ENCODE assay signal across 10 cellular contexts in the genomic region with DNA sequence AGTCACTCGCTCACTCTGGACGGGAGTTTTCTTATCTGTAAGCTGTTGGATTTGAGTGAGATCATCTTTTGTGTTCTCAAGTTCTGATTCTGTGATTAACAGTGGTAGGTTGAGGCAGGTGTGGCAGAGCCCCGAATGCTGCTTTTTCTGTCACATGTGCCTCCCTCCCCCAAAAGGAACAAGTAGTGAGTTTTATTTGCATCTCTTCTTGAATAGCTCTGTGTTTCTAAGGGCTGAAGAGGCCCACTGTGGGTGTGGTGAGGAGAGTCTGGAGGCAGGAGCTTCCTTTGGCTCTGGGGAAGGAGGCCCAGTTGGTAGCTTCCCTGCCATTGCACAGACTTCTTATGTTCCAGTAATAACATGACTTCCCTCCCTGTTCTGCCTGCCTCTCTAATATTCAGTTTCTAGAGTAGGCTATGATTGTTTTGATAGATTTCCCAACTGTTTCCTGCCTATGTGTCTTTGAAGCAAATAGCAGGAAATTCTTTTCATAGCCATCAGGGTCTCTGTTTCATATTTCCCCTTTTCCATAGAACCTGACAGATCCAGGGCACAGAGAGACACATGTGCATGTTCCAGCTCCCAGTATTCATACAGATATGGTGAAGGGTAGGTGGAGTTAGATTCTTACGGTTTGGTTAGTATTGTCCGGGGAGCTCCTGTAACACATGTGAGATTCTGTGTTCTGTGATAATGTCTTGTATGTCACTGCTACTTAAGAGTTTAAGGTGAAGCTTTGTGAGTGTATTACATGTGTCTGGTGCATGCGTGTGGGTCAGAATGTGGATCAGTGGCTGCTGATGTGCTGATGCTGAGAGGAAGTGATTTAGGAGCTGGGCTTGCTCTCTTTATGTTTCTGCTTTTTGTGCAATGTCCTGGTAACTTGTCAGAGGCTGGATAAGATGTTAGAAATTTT. TPM values are rescaled to one million over a fixed set of nuclear protein-coding genes. Genes with fewer than 3 reads are reported as not detected.
DNase-seq lines count a peak whose midpoint lies in the region; ATAC-seq and TF ChIP-seq lines count a peak whose summit lies in the region.
"Had no signal": no experiment of that assay in that cellular context is flagged by ENCODE, and none has a peak within 500 bp of the region (broad histone marks: within the 10 kb centered on the region; RNA-seq: fewer than 3 reads in every experiment).

No MANE protein-coding gene starts in this region.

- WGBS in upper lobe of left lung, 2 donors = 59 to 64% methylated on average over 6 of the region's 6 CpGs

- H3K4me3 Mint-ChIP-seq in natural killer cell treated with Interleukin-12 subunit alpha and Interleukin-12 subunit beta and Interleukin-15 and Interleukin-18, amount 100 ng/mL, for 72 hours = peak overlapping the region; percentile 28
- H3K4me3 Mint-ChIP-seq in natural killer cell (no peak overlapping the region), T-helper 17 cell (no peak overlapping the region)
- H3K4me3 Mint-ChIP-seq: CD8-positive, alpha-beta memory T cell had no signal

- intact Hi-C loops in natural killer cell (cut with micrococcal nuclease) = no loop called here

- TF ChIP-seq EP300 in upper lobe of left lung (IDR thresholded peaks at IDR 0.05) = no peak

- TF ChIP-seq CTCF in natural killer cell (IDR thresholded peaks at IDR 0.05) (no peak), upper lobe of left lung (IDR thresholded peaks at IDR 0.05) (no peak)

- no peaks in the 10 kb centered on the region for H3K9me3 Mint-ChIP-seq in natural killer cell treated with Interleukin-12 subunit alpha and Interleukin-12 subunit beta and Interleukin-15 and Interleukin-18, amount 100 ng/mL, for 72 hours
- no peaks in the 10 kb centered on the region for H3K9me3 Mint-ChIP-seq in natural killer cell
- H3K9me3 Mint-ChIP-seq: CD8-positive, alpha-beta memory T cell had no signal

- H3K27me3 Mint-ChIP-seq in natural killer cell treated with Interleukin-12 subunit alpha and Interleukin-12 subunit beta and Interleukin-15 and Interleukin-18, amount 100 ng/mL, for 72 hours = no peaks in the 10 kb centered on the region
- H3K27me3 Mint-ChIP-seq in natural killer cell (ENCODE audit: low read depth in 2 of 2) (peaks cover 0 to 4% of the 10 kb centered on the region in 2 donors), T-helper 17 cell (peaks cover 8% of the 10 kb centered on the region)

- H3K27ac ChIP-seq in upper lobe of left lung = peak overlapping the region in 3 of 4 donors; percentile 51 to 56 (median 54)

- peak overlapping the region; percentile 12 to 21 for H3K27ac Mint-ChIP-seq in natural killer cell treated with Interleukin-12 subunit alpha and Interleukin-12 subunit beta and Interleukin-15 and Interleukin-18, amount 100 ng/mL, for 72 hours
- H3K27ac Mint-ChIP-seq in natural killer cell (peak overlapping the region in 1 of 2 donors; percentile 32), T-helper 17 cell (peak overlapping the region; percentile 39)
- H3K27ac Mint-ChIP-seq: CD8-positive, alpha-beta memory T cell had no signal

- peaks cover 0 to 15% (median 10%) of the 10 kb centered on the region in 4 donors for H3K4me1 ChIP-seq in upper lobe of left lung

- H3K9me3 ChIP-seq in T-helper 17 cell (ENCODE audit: control insufficient read depth, low read length, poor library complexity, severe bottlenecking) (no peaks in the 10 kb centered on the region), upper lobe of left lung (no peaks in the 10 kb centered on the region)

- DNase-seq in natural killer cell treated with Interleukin-12 subunit alpha and Interleukin-12 subunit beta and Interleukin-15 and Interleukin-18, amount 100 ng/mL, for 72 hours (ENCODE audit: low spot score) = peak; percentile 35
- DNase-seq in natural killer cell (no peak), T-helper 17 cell (no peak), hepatic stellate cell (ENCODE audit: low spot score) (peak; percentile 14), upper lobe of left lung (no peak), cerebellar nuclear complex (lab: John Stamatoyannopoulos, UW) (no peak), SHP77 (lab: John Stamatoyannopoulos, UW) (no peak)
- DNase-seq: CD8-positive, alpha-beta memory T cell had no signal

- peaks cover 16 to 22% of the 10 kb centered on the region in 2 donors for H3K4me1 Mint-ChIP-seq in natural killer cell treated with Interleukin-12 subunit alpha and Interleukin-12 subunit beta and Interleukin-15 and Interleukin-18, amount 100 ng/mL, for 72 hours (ENCODE audit: low read depth in 2 of 2)
- peaks cover 0 to 10% of the 10 kb centered on the region in 2 donors for H3K4me1 Mint-ChIP-seq in natural killer cell
- peaks cover 16% of the 10 kb centered on the region for H3K4me1 Mint-ChIP-seq in T-helper 17 cell

- H3K36me3 ChIP-seq in upper lobe of left lung = no peaks in the 10 kb centered on the region

- no peak overlapping the region for H3K4me3 ChIP-seq in upper lobe of left lung

- no peak for TF ChIP-seq POLR2A in upper lobe of left lung (IDR thresholded peaks at IDR 0.05)

- no peak for ATAC-seq in natural killer cell treated with Interleukin-12 subunit alpha and Interleukin-12 subunit beta and Interleukin-15 and Interleukin-18, amount 100 ng/mL, for 72 hours
- ATAC-seq in natural killer cell (no peak), T-helper 17 cell (no peak), upper lobe of left lung (ENCODE audit: low FRiP score in 2 of 2) (no peak), HG03378 (IDR thresholded peaks at IDR 0.05; ENCODE audit: unreplicated experiment) (no peak)

- H3K36me3 Mint-ChIP-seq in natural killer cell treated with Interleukin-12 subunit alpha and Interleukin-12 subunit beta and Interleukin-15 and Interleukin-18, amount 100 ng/mL, for 72 hours = no peaks in the 10 kb centered on the region
- H3K36me3 Mint-ChIP-seq in natural killer cell = no peaks in the 10 kb centered on the region
- peaks cover 2% of the 10 kb centered on the region for H3K36me3 Mint-ChIP-seq in T-helper 17 cell (ENCODE audit: low read depth)
- H3K36me3 Mint-ChIP-seq: CD8-positive, alpha-beta memory T cell had no signal

- no peaks in the 10 kb centered on the region for H3K27me3 ChIP-seq in upper lobe of left lung

RNA-seq across cellular contexts. Expression of a gene that starts 24.0 kb away (rescaled TPM):
- total RNA-seq in natural killer cell treated with Interleukin-12 subunit alpha and Interleukin-12 subunit beta and Interleukin-15 and Interleukin-18, amount 100 ng/mL, for 72 hours = not detected
- total RNA-seq in natural killer cell (not detected), T-helper 17 cell (not detected), upper lobe of left lung (100 to 1,000 TPM in 3 of 6 donors, 10 to 100 TPM in 3; 31.4 to 155 (median 92.3) TPM)
- total RNA-seq: CD8-positive, alpha-beta memory T cell; cerebellum had no signal

RNA-seq across cellular contexts. Expression of a gene that starts 39.6 kb away (rescaled TPM):
- total RNA-seq in natural killer cell treated with Interleukin-12 subunit alpha and Interleukin-12 subunit beta and Interleukin-15 and Interleukin-18, amount 100 ng/mL, for 72 hours = 10 to 100 TPM; 25.1 to 31.5 TPM
- total RNA-seq in natural killer cell = 10 to 100 TPM in 2 of 3 donors, 1 to 10 TPM in 1; 5.3 to 13.3 (median 11.7) TPM
- total RNA-seq in T-helper 17 cell = 10 to 100 TPM; 14.5 to 16.9 TPM
- total RNA-seq in upper lobe of left lung = 1 to 10 TPM; 1.3 to 6.2 (median 4.2) TPM

Comparison
In these comparisons a context has a peak if more than half of its experiments do, and no peak if none do; other contexts are left out.
1. DNase-seq: peak in natural killer cell treated with Interleukin-12 subunit alpha and Interleukin-12 subunit beta and Interleukin-15 and Interleukin-18, amount 100 ng/mL, for 72 hours (single experiment) and hepatic stellate cell (single experiment); none in natural killer cell (single experiment), T-helper 17 cell (0 of 3), upper lobe of left lung (0 of 2), cerebellar nuclear complex (0 of 2) and SHP77 (0 of 2).
2. RNA of a gene that starts 24.0 kb away (total RNA-seq): 31.4 to 155 TPM in upper lobe of left lung; not detected in natural killer cell treated with Interleukin-12 subunit alpha and Interleukin-12 subunit beta and Interleukin-15 and Interleukin-18, amount 100 ng/mL, for 72 hours, not detected in natural killer cell and not detected in T-helper 17 cell; every median in the first group is over 10 times any median in the second.